10 cellular contexts compared by ENCODE assay signal in the genomic region with DNA sequence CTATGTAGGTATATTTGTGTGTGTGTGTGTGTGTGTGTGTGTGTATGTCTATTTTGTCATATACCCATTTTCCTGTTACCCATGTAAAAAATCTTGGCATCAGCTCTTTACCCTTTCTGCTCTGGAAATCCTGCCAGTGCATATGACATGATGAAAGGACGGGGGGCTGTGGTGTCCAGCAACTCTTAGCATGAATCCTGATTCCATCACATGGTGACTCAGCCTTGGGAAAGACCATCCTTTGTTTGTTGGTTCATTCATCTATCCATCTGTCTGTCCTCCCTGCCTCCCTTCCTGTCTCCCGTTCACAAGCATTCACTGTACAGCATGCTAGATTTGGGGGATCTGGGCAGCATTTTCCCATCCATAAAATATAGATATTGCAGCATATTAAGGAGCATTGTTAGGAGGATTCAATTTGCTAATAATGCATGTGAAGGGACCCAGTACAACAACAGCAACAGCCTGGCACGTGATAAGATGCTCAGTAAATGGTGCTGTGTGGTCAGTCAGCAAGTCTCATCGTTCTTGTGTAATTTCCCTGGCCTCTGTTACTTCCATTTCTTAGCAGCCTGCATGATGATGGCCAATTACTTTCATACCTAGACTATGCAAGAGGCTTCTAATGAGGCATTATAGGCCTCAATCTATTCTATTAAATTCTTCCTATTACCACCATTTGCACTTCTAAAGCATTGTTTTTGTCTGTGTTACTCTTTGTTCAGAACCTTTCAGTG.
A peak's percentile ranks its signal among the peaks of the same experiment; 100 is the strongest.
DNase-seq lines count a peak whose midpoint lies in the region; ATAC-seq and TF ChIP-seq lines count a peak whose summit lies in the region.
"Had no signal": no experiment of that assay in that cellular context is flagged by ENCODE, and none has a peak within 500 bp of the region (broad histone marks: within the 10 kb centered on the region; RNA-seq: fewer than 3 reads in every experiment).

No MANE protein-coding gene starts in this region.

- ATAC-seq in activated CD8-positive, alpha-beta T cell treated with anti-CD3 and anti-CD28 coated beads for 36 hours = peak; percentile 38
- no peak for ATAC-seq in GM18505 (IDR thresholded peaks at IDR 0.05; ENCODE audit: unreplicated experiment)

- H3K4me3 Mint-ChIP-seq in activated CD8-positive, alpha-beta T cell treated with anti-CD3 and anti-CD28 coated beads for 36 hours = no peak overlapping the region

- H3K9me3 Mint-ChIP-seq in activated CD8-positive, alpha-beta T cell treated with anti-CD3 and anti-CD28 coated beads for 36 hours = no peaks in the 10 kb centered on the region

- no peak for TF ChIP-seq POLR2A in GM18505 (IDR thresholded peaks at IDR 0.05; ENCODE audit: borderline replicate concordance, extremely low read depth, insufficient read depth, insufficient read length)

- peak overlapping the region; percentile 4 to 88 (median 73); a peak in 21 of 22 replicates for H3K27ac ChIP-seq in BLaER1 treated with 17β-estradiol and CSF1 and Interleukin-3, amounts not matched to agents 10 nM and 100 nM
- H3K27ac ChIP-seq: WERI-Rb-1 had no signal

- peaks cover 0 to 9% (median 0%) of the 10 kb centered on the region in 11 experiments; a peak in 2 of 22 replicates for H4K20me1 ChIP-seq in BLaER1 treated with 17β-estradiol and CSF1 and Interleukin-3, amounts not matched to agents 10 nM and 100 nM

- TF ChIP-seq CTCF in activated CD8-positive, alpha-beta T cell treated with anti-CD3 and anti-CD28 coated beads for 36 hours (IDR thresholded peaks at IDR 0.05) = no peak

- peaks cover 0 to 20% (median 0%) of the 10 kb centered on the region in 11 experiments; a peak in 4 of 22 replicates for H3K36me3 ChIP-seq in BLaER1 treated with 17β-estradiol and CSF1 and Interleukin-3, amounts not matched to agents 10 nM and 100 nM
- H3K36me3 ChIP-seq: WERI-Rb-1 had no signal

- DNase-seq in HS-5 (ENCODE audit: low read depth) (peak; percentile 84), hepatic stellate cell (ENCODE audit: low spot score) (peak; percentile 37), 8988T (no peak), HEK293T (ENCODE audit: extremely low spot score) (no peak)
- no peak for DNase-seq in activated CD8-positive, alpha-beta T cell treated with anti-CD3 and anti-CD28 coated beads for 36 hours
- no peak for DNase-seq in stimulated activated CD4-positive, alpha-beta T cell treated with anti-CD3 and anti-CD28 coated beads, Interleukin-2, amount 100 ng/mL, for 24 hours
- DNase-seq: cerebellar nuclear complex, WERI-Rb-1 had no signal

- POLR2A ChIA-PET in activated CD8-positive, alpha-beta T cell treated with anti-CD3 and anti-CD28 coated beads for 36 hours (lab: Charles Lee) = no interaction called here
- POLR2A ChIA-PET in HEK293T (lab: Yijun Ruan, JAX) = no interaction called here

- H3K4me1 ChIP-seq in BLaER1 treated with 17β-estradiol and CSF1 and Interleukin-3, amounts not matched to agents 10 nM and 100 nM = peaks cover 52 to 81% (median 60%) of the 10 kb centered on the region in 10 experiments

- H3K27me3 Mint-ChIP-seq in activated CD8-positive, alpha-beta T cell treated with anti-CD3 and anti-CD28 coated beads for 36 hours = no peaks in the 10 kb centered on the region

- H3K4me3 ChIP-seq in BLaER1 treated with 17β-estradiol and CSF1 and Interleukin-3, amounts not matched to agents 10 nM and 100 nM = peak overlapping the region in 2 of 10 experiments; percentile 0 to 31; a peak in 2 of 20 replicates

- peaks cover 39% of the 10 kb centered on the region for H3K36me3 Mint-ChIP-seq in activated CD8-positive, alpha-beta T cell treated with anti-CD3 and anti-CD28 coated beads for 36 hours (ENCODE audit: low read depth)

- H3K9ac ChIP-seq in BLaER1 treated with 17β-estradiol and CSF1 and Interleukin-3, amounts not matched to agents 10 nM and 100 nM = peak overlapping the region in 10 of 11 experiments; percentile 7 to 71 (median 29); a peak in 13 of 22 replicates

- peak overlapping the region; percentile 53 to 91 (median 77) for H3K4me2 ChIP-seq in BLaER1 treated with 17β-estradiol and CSF1 and Interleukin-3, amounts not matched to agents 10 nM and 100 nM

- CTCF ChIA-PET in activated CD8-positive, alpha-beta T cell treated with anti-CD3 and anti-CD28 coated beads for 36 hours (lab: Charles Lee) = no interaction called here
- CTCF ChIA-PET in HEK293T (lab: Yijun Ruan, JAX) = no interaction called here

- no peaks in the 10 kb centered on the region for H3K27me3 ChIP-seq in BLaER1 treated with 17β-estradiol and CSF1 and Interleukin-3, amounts not matched to agents 10 nM and 100 nM

- peaks cover 52% of the 10 kb centered on the region for H3K4me1 Mint-ChIP-seq in activated CD8-positive, alpha-beta T cell treated with anti-CD3 and anti-CD28 coated beads for 36 hours (ENCODE audit: low read depth)

- intact Hi-C loops in activated CD8-positive, alpha-beta T cell treated with anti-CD3 and anti-CD28 coated beads for 36 hours (cut with micrococcal nuclease) = no loop called here

- H3K27ac Mint-ChIP-seq in activated CD8-positive, alpha-beta T cell treated with anti-CD3 and anti-CD28 coated beads for 36 hours = peak overlapping the region; percentile 66

- no peaks in the 10 kb centered on the region for H3K9me3 ChIP-seq in BLaER1 treated with 17β-estradiol and CSF1 and Interleukin-3, amounts not matched to agents 10 nM and 100 nM (replicated peaks in 1 of 11)

TF ChIP-seq in HEK293T, 16 proteins besides CTCF, POLR2A, EP300 and RAD21:
- no peak for TF ChIP-seq CTBP1 (IDR thresholded peaks at IDR 0.05; ENCODE audit: borderline replicate concordance)
- TF ChIP-seq ELF4 (IDR thresholded peaks at IDR 0.05) = no peak
TF ChIP-seq in HEK293T: peak in this region for 0.

Comparison
In these comparisons a context has a peak if more than half of its experiments do, and no peak if none do; other contexts are left out.
1. DNase-seq: peak in HS-5 (single experiment) and hepatic stellate cell (single experiment); none in activated CD8-positive, alpha-beta T cell treated with anti-CD3 and anti-CD28 coated beads for 36 hours (single experiment), 8988T (single experiment), stimulated activated CD4-positive, alpha-beta T cell treated with anti-CD3 and anti-CD28 coated beads, Interleukin-2, amount 100 ng/mL, for 24 hours (0 of 2) and HEK293T (single experiment).